In the genomic region with DNA sequence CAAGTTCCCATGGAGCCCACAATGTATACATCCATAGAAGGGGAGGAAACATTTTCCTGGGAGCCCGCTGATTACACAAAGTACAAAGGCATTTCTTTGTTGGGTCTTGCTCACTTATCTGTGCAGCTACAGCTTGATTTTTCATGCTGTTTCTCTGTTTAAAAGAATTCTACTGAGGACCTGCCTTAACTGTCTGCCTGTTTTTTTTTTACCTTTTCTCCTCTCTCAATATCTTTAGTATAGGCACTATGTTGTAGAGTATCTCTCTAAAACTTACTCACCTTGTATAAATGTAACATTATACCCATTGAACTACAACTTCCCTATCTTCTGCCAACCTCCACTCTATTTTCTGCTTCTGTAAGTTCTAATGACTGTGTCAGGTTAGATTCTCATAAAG, we compare ENCODE assay signal across 28 cellular contexts.
"Had no signal": no experiment of that assay in that cellular context is flagged by ENCODE, and none has a peak within 500 bp of the region (broad histone marks: within the 10 kb centered on the region; RNA-seq: fewer than 3 reads in every experiment).

No MANE protein-coding gene starts in this region.

- H3K79me2 ChIP-seq: parathyroid adenoma had no signal

- H3K36me3 ChIP-seq: neural progenitor cell, ovary, spleen, stomach, thoracic aorta, thyroid gland, tibial nerve, upper lobe of left lung, vagina had no signal

- H3K4me1 ChIP-seq: neural progenitor cell, parathyroid adenoma, psoas muscle, spleen, stomach, thyroid gland, tibial nerve, upper lobe of left lung, vagina had no signal

- H2AFZ ChIP-seq: neural progenitor cell, parathyroid adenoma had no signal

- H3K27me3 ChIP-seq: neural progenitor cell, ovary, spleen, stomach, thyroid gland, tibial nerve, upper lobe of left lung, vagina had no signal

- H3K4me3 ChIP-seq: neural progenitor cell, ovary, psoas muscle, skin epidermis, smooth muscle cell, spleen, stomach, thoracic aorta, thyroid gland, tibial nerve, upper lobe of left lung, vagina had no signal

- H3K9ac ChIP-seq: neural progenitor cell, parathyroid adenoma had no signal

- DNase-seq: naive thymus-derived CD4-positive, alpha-beta T cell; natural killer cell; occipital lobe; ovary; posterior cingulate gyrus; psoas muscle; right cardiac atrium; spleen; stimulated activated CD4-positive, alpha-beta T cell treated with anti-CD3 and anti-CD28 coated beads, Interleukin-12 subunit alpha, Interleukin-12 subunit beta, amount 100 ng/mL, for 4 hours; stimulated activated CD4-positive, alpha-beta T cell treated with anti-CD3 and anti-CD28 coated beads, Interleukin-1b, Interleukin-23, amount 100 ng/mL, for 48 hours; stimulated activated CD4-positive, alpha-beta T cell treated with anti-CD3 and anti-CD28 coated beads, Interleukin-4, amount 100 ng/mL, for 1 hour; stimulated activated CD4-positive, alpha-beta T cell treated with anti-CD3 and anti-CD28 coated beads, Interleukin-4, amount 100 ng/mL, for 4 hours; stimulated activated CD8-positive, alpha-beta memory T cell treated with anti-CD3 and anti-CD28 coated beads, Interleukin-4, amount 100 ng/mL, for 48 hours; stimulated activated naive CD4-positive, alpha-beta T cell; stomach; thyroid gland; trophoblast cell; upper lobe of left lung had no signal

- H3K27ac ChIP-seq: neural progenitor cell, ovary, parathyroid adenoma, psoas muscle, skin epidermis, spleen, stomach, thoracic aorta, thyroid gland, tibial nerve, upper lobe of left lung, vagina had no signal

- ATAC-seq: naive thymus-derived CD4-positive, alpha-beta T cell; natural killer cell; psoas muscle; right cardiac atrium; sciatic nerve; stimulated activated memory B cell treated with anti-CD40 and anti-IgM and Interleukin-4, amounts not matched to agents 10 μg/mL and 1 μg/mL and 100 μg/mL, for 72 hours had no signal

- H3K9me3 ChIP-seq: ovary, thoracic aorta, thyroid gland, vagina had no signal

- H3K4me2 ChIP-seq: neural progenitor cell, smooth muscle cell had no signal

- FAIRE-seq: urothelium cell line had no signal
